7 cellular contexts compared by ENCODE assay signal in genomic region chr10:114938818-114939193, GRCh38. TPM values are rescaled to one million over a fixed set of nuclear protein-coding genes. Genes with fewer than 3 reads are reported as not detected.
A peak's percentile ranks its signal among the peaks of the same experiment; 100 is the strongest.
DNase-seq lines count a peak whose midpoint lies in the region; ATAC-seq and TF ChIP-seq lines count a peak whose summit lies in the region.

No MANE protein-coding gene starts in this region.

- peak overlapping the region; percentile 85 to 97 for H3K9ac ChIP-seq in stomach smooth muscle (ENCODE audit: low read length in 2 of 2)

- H3K4me1 ChIP-seq in stomach smooth muscle (ENCODE audit: control insufficient read depth, insufficient read depth, low read length) = peaks cover 5% of the 10 kb centered on the region

- no peaks in the 10 kb centered on the region for H3K9me3 ChIP-seq in iPS-18c (ENCODE audit: control insufficient read depth, insufficient read depth, low read length)
- no peaks in the 10 kb centered on the region for H3K9me3 ChIP-seq in stomach smooth muscle (ENCODE audit: control insufficient read depth in 2 of 2, low read length in 2 of 2)

- H3K4me3 ChIP-seq in iPS-18c (ENCODE audit: insufficient read depth, low read depth, low read length) (peak overlapping the region; percentile 89), stomach smooth muscle (ENCODE audit: low read length in 2 of 2) (peak overlapping the region; percentile 83 to 99)

- no peaks in the 10 kb centered on the region for H3K27me3 Mint-ChIP-seq in activated CD8-positive, alpha-beta T cell treated with anti-CD3 and anti-CD28 coated beads for 36 hours

- H3K27ac ChIP-seq in stomach smooth muscle (ENCODE audit: low read length) = peak overlapping the region; percentile 80

- H3K4me1 Mint-ChIP-seq in activated CD8-positive, alpha-beta T cell treated with anti-CD3 and anti-CD28 coated beads for 36 hours (ENCODE audit: low read depth) = peaks cover 28% of the 10 kb centered on the region

- intact Hi-C loops in activated CD8-positive, alpha-beta T cell treated with anti-CD3 and anti-CD28 coated beads for 36 hours (cut with micrococcal nuclease) = no loop called here

- H3K27ac Mint-ChIP-seq in activated CD8-positive, alpha-beta T cell treated with anti-CD3 and anti-CD28 coated beads for 36 hours = peak overlapping the region; percentile 95

- peaks cover 9 to 13% of the 10 kb centered on the region in 2 donors for H3K36me3 ChIP-seq in stomach smooth muscle (ENCODE audit: control insufficient read depth in 2 of 2, insufficient read depth in 2 of 2, low read length in 2 of 2)

- peak; percentile 2 for ATAC-seq in HG03097 (IDR thresholded peaks at IDR 0.05; ENCODE audit: low FRiP score, unreplicated experiment)
- no peak for ATAC-seq in activated CD8-positive, alpha-beta T cell treated with anti-CD3 and anti-CD28 coated beads for 36 hours

- CTCF ChIA-PET in activated CD8-positive, alpha-beta T cell treated with anti-CD3 and anti-CD28 coated beads for 36 hours (lab: Charles Lee) = interaction anchor here (2.4 kb wide), 1 partner anchor 60 kb away, joined by 7 read pairs; no protein-coding TSS in a partner anchor

- no peak for DNase-seq in activated CD8-positive, alpha-beta T cell treated with anti-CD3 and anti-CD28 coated beads for 36 hours
- DNase-seq in stimulated activated CD4-positive, alpha-beta T cell treated with anti-CD3 and anti-CD28 coated beads, Interleukin-4, amount 100 ng/mL, for 1 hour = no peak
- DNase-seq in NCI-H128 (lab: John Stamatoyannopoulos, UW; ENCODE audit: unreplicated experiment) (no peak), AG08396 (ENCODE audit: low spot score) (no peak)

- no peaks in the 10 kb centered on the region for H3K27me3 ChIP-seq in stomach smooth muscle (ENCODE audit: control insufficient read depth in 1 of 2, insufficient read depth in 2 of 2, low read length in 2 of 2)

- H3K4me3 Mint-ChIP-seq in activated CD8-positive, alpha-beta T cell treated with anti-CD3 and anti-CD28 coated beads for 36 hours = peak overlapping the region; percentile 91

- H3K36me3 Mint-ChIP-seq in activated CD8-positive, alpha-beta T cell treated with anti-CD3 and anti-CD28 coated beads for 36 hours (ENCODE audit: low read depth) = peaks cover 17% of the 10 kb centered on the region

- POLR2A ChIA-PET in activated CD8-positive, alpha-beta T cell treated with anti-CD3 and anti-CD28 coated beads for 36 hours (lab: Charles Lee) = interaction anchor here (1.0 to 1.3 kb wide), 3 partner anchors 10 to 97 kb away, joined by 3 to 5 read pairs (median 5); no protein-coding TSS in a partner anchor

- no peak for TF ChIP-seq CTCF in activated CD8-positive, alpha-beta T cell treated with anti-CD3 and anti-CD28 coated beads for 36 hours (IDR thresholded peaks at IDR 0.05)

- H3K9me3 Mint-ChIP-seq in activated CD8-positive, alpha-beta T cell treated with anti-CD3 and anti-CD28 coated beads for 36 hours = no peaks in the 10 kb centered on the region

RNA-seq across cellular contexts. Expression of gene TRUB1, which starts 0.8 kb away (rescaled TPM):
- total RNA-seq in activated CD8-positive, alpha-beta T cell treated with anti-CD3 and anti-CD28 coated beads for 36 hours = 10 to 100 TPM; 14.9 to 16.8 TPM
